In the genomic region with DNA sequence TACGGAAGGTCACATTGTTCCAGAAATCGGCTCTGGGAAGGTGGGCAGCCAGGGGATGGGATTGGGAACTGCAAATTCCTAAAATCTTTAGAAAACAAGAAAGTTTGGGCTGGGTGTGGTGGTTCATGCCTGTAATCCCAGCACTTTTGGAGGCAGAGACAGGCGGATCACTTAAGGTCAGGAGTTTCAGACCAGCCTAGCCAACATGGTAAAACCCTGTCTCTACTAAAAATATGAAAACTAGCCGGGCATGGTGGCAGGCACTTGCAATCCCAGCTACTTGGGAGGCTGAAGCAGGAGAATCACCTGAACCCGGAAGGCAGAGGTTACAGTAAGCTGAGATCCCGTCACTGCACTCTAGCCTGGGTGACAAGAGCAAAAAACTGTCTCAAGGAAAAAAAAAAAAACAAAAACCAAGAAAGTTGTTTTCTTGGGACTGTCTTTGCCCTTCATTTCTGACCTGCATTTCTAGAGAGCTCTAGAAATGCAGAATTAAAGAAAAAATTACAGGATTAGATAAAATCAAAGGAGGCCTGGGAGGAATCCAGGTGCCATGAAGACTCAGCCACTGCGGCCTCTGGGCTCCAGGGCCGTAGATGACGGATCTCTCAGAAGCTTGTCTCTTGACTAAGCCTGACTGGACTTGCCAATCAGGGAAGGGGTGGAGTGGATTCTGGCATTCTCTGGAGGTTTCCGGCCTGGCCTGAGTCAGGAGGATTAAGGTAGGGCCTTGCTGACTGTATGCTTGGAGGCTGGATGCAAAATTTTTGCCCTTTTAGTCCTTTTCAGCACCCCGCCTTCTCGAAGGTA, we compare ENCODE assay signal across 8 cellular contexts. TPM values are rescaled to one million over a fixed set of nuclear protein-coding genes. Genes with fewer than 3 reads are reported as not detected.
A peak's percentile ranks its signal among the peaks of the same experiment; 100 is the strongest.
DNase-seq lines count a peak whose midpoint lies in the region; ATAC-seq, FAIRE-seq and TF ChIP-seq lines count a peak whose summit lies in the region.

No MANE protein-coding gene starts in this region.

- TF ChIP-seq POLR2A in vagina (IDR thresholded peaks at IDR 0.05): no peak

- no peak for FAIRE-seq in GM19239 (lab: Jason Lieb, UNC)

- DNase-seq in ELF-1 (ENCODE audit: low read depth, low spot score): peak; percentile 91
- peak; percentile 44 for DNase-seq in NCI-H446 treated with DMSO at 0.1 percent for 48 hours (lab: John Stamatoyannopoulos, UW)
- peak; percentile 96 for DNase-seq in choroid plexus epithelial cell (ENCODE audit: low read depth)
- peak in 1 of 2 donors; percentile 94 for DNase-seq in vagina (ENCODE audit: extremely low spot score in 2 of 2)
- DNase-seq in GM19239 (ENCODE audit: insufficient read length, low spot score): no peak
- DNase-seq in activated effector memory CD4-positive, alpha-beta T cell treated with anti-CD3 and anti-CD28 coated beads, Interleukin-2, amount 50 U/mL, for 16 hours: no peak

- intact Hi-C loops in vagina (cut with DNase I): no loop called here

- H3K4me1 ChIP-seq in mesodermal cell (ENCODE audit: control insufficient read depth, insufficient read depth, low read length, poor library complexity, severe bottlenecking) (peaks cover 77% of the 10 kb centered on the region), vagina (peaks cover 83% of the 10 kb centered on the region)

- H3K27ac ChIP-seq in mesodermal cell (ENCODE audit: low read depth, low read length, severe bottlenecking) (peak overlapping the region; percentile 98), vagina (peak overlapping the region; percentile 100)

- no peaks in the 10 kb centered on the region for H3K9me3 ChIP-seq in mesodermal cell (ENCODE audit: control insufficient read depth, low read length)
- no peaks in the 10 kb centered on the region for H3K9me3 ChIP-seq in vagina

- no peaks in the 10 kb centered on the region for H3K27me3 ChIP-seq in vagina

- no peaks in the 10 kb centered on the region for H3K36me3 ChIP-seq in mesodermal cell (ENCODE audit: control insufficient read depth, insufficient read depth, low read length)
- H3K36me3 ChIP-seq in vagina: no peaks in the 10 kb centered on the region

- no peak for ATAC-seq in HG03571 (IDR thresholded peaks at IDR 0.05; ENCODE audit: unreplicated experiment)

- WGBS in mesodermal cell (ENCODE audit: insufficient coverage in 2 of 2), 2 experiments: 72 to 73% methylated on average over 9 to 12 of the region's 12 CpGs

- H3K4me3 ChIP-seq in choroid plexus epithelial cell (ENCODE audit: low read depth, low read length) (no peak overlapping the region), mesodermal cell (ENCODE audit: extremely low read depth, insufficient read depth, low read length, poor library complexity, severe bottlenecking) (no peak overlapping the region), vagina (peak overlapping the region; percentile 7 to 8)

- TF ChIP-seq CTCF in choroid plexus epithelial cell (conservative IDR thresholded peaks at IDR 0.05; ENCODE audit: low read depth, low read length): no peak
- no peak for TF ChIP-seq CTCF in vagina (IDR thresholded peaks at IDR 0.05)

RNA-seq across cellular contexts. Expression of gene MALAT1, which starts 5.3 kb away (rescaled TPM):
- polyA plus RNA-seq in mesodermal cell (2013, experiment 1 of 2): 1,431 TPM
- 2,018 TPM for polyA plus RNA-seq in mesodermal cell (2013, experiment 2 of 2)
- total RNA-seq in vagina: 16,459 TPM

RNA-seq across cellular contexts. Expression of gene SCYL1, which starts 31.3 kb away (rescaled TPM):
- 102 TPM for polyA plus RNA-seq in mesodermal cell (2013, experiment 1 of 2)
- polyA plus RNA-seq in mesodermal cell (2013, experiment 2 of 2): 89.8 TPM
- 77.3 TPM for total RNA-seq in vagina

Comparison
In these comparisons a context has a peak if more than half of its experiments do, and no peak if none do; other contexts are left out.
1. DNase-seq: peak in ELF-1 (single experiment), NCI-H446 treated with DMSO at 0.1 percent for 48 hours (single experiment) and choroid plexus epithelial cell (single experiment); none in GM19239 (single experiment) and activated effector memory CD4-positive, alpha-beta T cell treated with anti-CD3 and anti-CD28 coated beads, Interleukin-2, amount 50 U/mL, for 16 hours (single experiment).
2. H3K4me3 ChIP-seq: peak in vagina (2 of 2); none in choroid plexus epithelial cell (single experiment) and mesodermal cell (single experiment).